8 cellular contexts compared by ENCODE assay signal in the genomic region with DNA sequence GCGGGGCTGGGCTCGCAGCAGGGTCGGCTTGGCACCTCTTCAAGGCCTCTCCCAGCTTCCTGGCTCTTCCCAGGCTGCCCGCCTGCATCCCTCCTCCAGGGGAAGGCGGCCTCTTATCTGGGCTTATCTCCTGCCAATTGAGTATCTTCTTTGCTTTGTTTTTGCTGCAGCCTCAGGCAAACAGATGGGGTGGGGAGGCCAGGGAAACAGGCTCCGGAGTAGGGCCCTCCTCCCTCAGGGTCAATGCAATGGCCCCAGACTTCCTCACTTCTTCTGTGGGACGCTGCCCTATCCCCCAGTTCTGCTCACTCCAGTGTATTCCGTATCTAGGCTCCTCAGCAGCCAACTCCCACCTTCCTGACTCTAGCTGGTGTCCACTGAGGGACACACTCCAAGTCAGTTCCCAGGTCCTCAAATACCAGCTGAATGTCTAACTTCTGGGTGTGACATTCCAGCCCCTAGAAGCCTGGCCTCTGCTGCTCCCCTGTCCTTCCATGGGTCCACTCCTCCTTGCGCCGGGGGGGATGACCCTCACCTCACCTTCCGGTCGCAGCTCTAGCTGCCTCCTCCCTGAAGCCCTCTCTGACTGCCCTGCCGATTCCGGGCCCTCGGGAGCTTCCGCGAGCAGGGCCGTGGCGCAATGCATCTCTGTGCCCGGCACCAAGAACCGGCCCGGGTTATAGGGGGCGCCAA. TPM values are rescaled to one million over a fixed set of nuclear protein-coding genes. Genes with fewer than 3 reads are reported as not detected.
DNase-seq lines count a peak whose midpoint lies in the region; ATAC-seq and TF ChIP-seq lines count a peak whose summit lies in the region.

No MANE protein-coding gene starts in this region.

- no peaks in the 10 kb centered on the region for H3K4me1 ChIP-seq in endodermal cell (ENCODE audit: control insufficient read depth, insufficient read depth, low read length)
- peaks cover 30% of the 10 kb centered on the region for H3K4me1 ChIP-seq in mucosa of descending colon (ENCODE audit: low read depth)
- H3K4me1 ChIP-seq in thoracic aorta (ENCODE audit: control insufficient read depth in 1 of 2, low read depth in 2 of 2): peaks cover 10 to 28% of the 10 kb centered on the region in 2 donors

- 16 to 17% methylated on average over 2 to 23 of the region's 23 CpGs for WGBS in endodermal cell (ENCODE audit: insufficient coverage in 1 of 2, insufficient read length in 1 of 2), 2 experiments

- no peak for TF ChIP-seq CTCF in endodermal cell (conservative IDR thresholded peaks at IDR 0.05)
- TF ChIP-seq CTCF in mucosa of descending colon (IDR thresholded peaks at IDR 0.05): no peak
- TF ChIP-seq CTCF in thoracic aorta (IDR thresholded peaks at IDR 0.05): no peak

- H3K4me1 Mint-ChIP-seq in IgD-negative memory B cell (peaks cover 13 to 16% (median 13%) of the 10 kb centered on the region in 3 donors), endodermal cell (peaks cover 12% of the 10 kb centered on the region)

- H3K27ac Mint-ChIP-seq in IgD-negative memory B cell (peak overlapping the region; percentile 79 to 99 (median 99)), endodermal cell (peak overlapping the region; percentile 95)

- peaks cover 1% of the 10 kb centered on the region for H3K36me3 Mint-ChIP-seq in IgD-negative memory B cell
- peaks cover 20% of the 10 kb centered on the region for H3K36me3 Mint-ChIP-seq in endodermal cell (ENCODE audit: low read depth)

- intact Hi-C loops in mucosa of descending colon (cut with DNase I, micrococcal nuclease): no loop called here

- no peaks in the 10 kb centered on the region for H3K9me3 ChIP-seq in endodermal cell (ENCODE audit: control insufficient read depth, low read length)
- H3K9me3 ChIP-seq in mucosa of descending colon: no peaks in the 10 kb centered on the region
- no peaks in the 10 kb centered on the region for H3K9me3 ChIP-seq in thoracic aorta

- peak; percentile 87 for DNase-seq in DMS 273 (lab: John Stamatoyannopoulos, UW; ENCODE audit: unreplicated experiment)
- peak; percentile 30 for DNase-seq in T1000 (lab: John Stamatoyannopoulos, UW)
- peak; percentile 90 for DNase-seq in endodermal cell
- DNase-seq in mucosa of descending colon: peak; percentile 80 to 87 (median 83)
- DNase-seq in thoracic aorta (ENCODE audit: low spot score): no peak

- ATAC-seq in GM21367 (IDR thresholded peaks at IDR 0.05; ENCODE audit: unreplicated experiment): peak; percentile 14
- peak; percentile 21 for ATAC-seq in mucosa of descending colon
- ATAC-seq in thoracic aorta (ENCODE audit: insufficient number of reproducible peaks, low FRiP score, low read depth): peak; percentile 3
- no peak for ATAC-seq in HG03139 (IDR thresholded peaks at IDR 0.05; ENCODE audit: unreplicated experiment)

- H3K36me3 ChIP-seq in endodermal cell (ENCODE audit: control insufficient read depth, insufficient read depth, low read length) (peaks cover 12% of the 10 kb centered on the region), mucosa of descending colon (ENCODE audit: low read depth) (peaks cover 4% of the 10 kb centered on the region), thoracic aorta (peaks cover 23% of the 10 kb centered on the region)

- peak overlapping the region; percentile 91 for H3K9ac ChIP-seq in endodermal cell (ENCODE audit: extremely low read depth, low read length, poor library complexity, severe bottlenecking)

- H3K4me3 Mint-ChIP-seq in IgD-negative memory B cell: peak overlapping the region; percentile 98 to 100 (median 98)
- peak overlapping the region; percentile 95 for H3K4me3 Mint-ChIP-seq in endodermal cell

- H3K27me3 Mint-ChIP-seq in IgD-negative memory B cell (no peaks in the 10 kb centered on the region), endodermal cell (ENCODE audit: insufficient read depth) (no peaks in the 10 kb centered on the region)

- H3K4me3 ChIP-seq in endodermal cell (ENCODE audit: low read length): peak overlapping the region; percentile 82
- peak overlapping the region; percentile 46 for H3K4me3 ChIP-seq in mucosa of descending colon
- peak overlapping the region; percentile 76 for H3K4me3 ChIP-seq in thoracic aorta

- H3K27ac ChIP-seq in endodermal cell (ENCODE audit: low read depth, low read length) (peak overlapping the region; percentile 94), thoracic aorta (peak overlapping the region; percentile 80 to 92)

- H3K27me3 ChIP-seq in endodermal cell (ENCODE audit: control insufficient read depth, insufficient read depth, low read length, poor library complexity, severe bottlenecking) (no peaks in the 10 kb centered on the region), thoracic aorta (replicated peaks; ENCODE audit: insufficient read depth) (no peaks in the 10 kb centered on the region)

- H3K9me3 Mint-ChIP-seq in IgD-negative memory B cell (no peaks in the 10 kb centered on the region), endodermal cell (no peaks in the 10 kb centered on the region)

RNA-seq across cellular contexts. Expression of a gene that starts 15.6 kb away (rescaled TPM):
- polyA plus RNA-seq in IgD-negative memory B cell: 53.2 TPM
- total RNA-seq in endodermal cell (10 to 100 TPM; 42.3 to 48.2 TPM), mucosa of descending colon (10 to 100 TPM; 56.8 to 90.9 (median 75.4) TPM), thoracic aorta (10 to 100 TPM; 39.2 to 83.8 TPM)
- polyA plus RNA-seq in endodermal cell (2013, experiment 1 of 2): 43.5 TPM
- 42.9 TPM for polyA plus RNA-seq in endodermal cell (2013, experiment 2 of 2)

RNA-seq across cellular contexts. Expression of a gene that starts 16.8 kb away (rescaled TPM):
- polyA plus RNA-seq in IgD-negative memory B cell: 19.7 TPM
- 10 to 100 TPM; 57.7 to 58.4 TPM for total RNA-seq in endodermal cell
- 40.8 TPM for polyA plus RNA-seq in endodermal cell (2013, experiment 1 of 2)
- 34.5 TPM for polyA plus RNA-seq in endodermal cell (2013, experiment 2 of 2)
- 10 to 100 TPM; 31.2 to 46.7 (median 40.6) TPM for total RNA-seq in mucosa of descending colon
- total RNA-seq in thoracic aorta: 10 to 100 TPM in 1 of 2 donors, 1 to 10 TPM in 1; 8.7 to 19.0 TPM

RNA-seq across cellular contexts. Expression of a gene that starts 17.5 kb away (rescaled TPM):
- 0.33 TPM for polyA plus RNA-seq in IgD-negative memory B cell
- 10 to 100 TPM; 75.0 to 83.2 TPM for total RNA-seq in endodermal cell
- 31.0 TPM for polyA plus RNA-seq in endodermal cell (2013, experiment 1 of 2)
- 28.3 TPM for polyA plus RNA-seq in endodermal cell (2013, experiment 2 of 2)
- total RNA-seq in mucosa of descending colon: 10 to 100 TPM; 51.1 to 72.1 (median 65.1) TPM
- 10 to 100 TPM; 31.5 to 39.7 TPM for total RNA-seq in thoracic aorta

RNA-seq across cellular contexts. Expression of a gene that starts 22.1 kb away (rescaled TPM):
- 48.1 TPM for polyA plus RNA-seq in IgD-negative memory B cell
- total RNA-seq in endodermal cell: 100 to 1,000 TPM; 228 to 265 TPM
- polyA plus RNA-seq in endodermal cell (2013, experiment 1 of 2): 236 TPM
- 235 TPM for polyA plus RNA-seq in endodermal cell (2013, experiment 2 of 2)
- 100 to 1,000 TPM in 1 of 3 donors, 10 to 100 TPM in 2; 73.6 to 142 (median 87.5) TPM for total RNA-seq in mucosa of descending colon
- total RNA-seq in thoracic aorta: 100 to 1,000 TPM in 1 of 2 donors, 10 to 100 TPM in 1; 75.3 to 122 TPM

RNA-seq across cellular contexts. Expression of a gene that starts 22.3 kb away (rescaled TPM):
- not detected for polyA plus RNA-seq in IgD-negative memory B cell
- total RNA-seq in endodermal cell: not detected
- not detected for polyA plus RNA-seq in endodermal cell (2013, experiment 1 of 2)
- polyA plus RNA-seq in endodermal cell (2013, experiment 2 of 2): not detected
- total RNA-seq in mucosa of descending colon: not detected
- not detected for total RNA-seq in thoracic aorta
